In genomic region chr19:14871619-14872230, GRCh38 we compare ENCODE assay signal across 7 cellular contexts. TPM values are rescaled to one million over a fixed set of nuclear protein-coding genes. Genes with fewer than 3 reads are reported as not detected.
A peak's percentile ranks its signal among the peaks of the same experiment; 100 is the strongest.
DNase-seq lines count a peak whose midpoint lies in the region; ATAC-seq and TF ChIP-seq lines count a peak whose summit lies in the region.

No MANE protein-coding gene starts in this region.

- H3K27ac Mint-ChIP-seq in MCF 10A (ENCODE audit: low read depth, unreplicated experiment) (no peak overlapping the region), neural crest cell (ENCODE audit: unreplicated experiment) (no peak overlapping the region)

- no peak for TF ChIP-seq POLR2A in GM18505 (IDR thresholded peaks at IDR 0.05; ENCODE audit: borderline replicate concordance, extremely low read depth, insufficient read depth, insufficient read length)

- intact Hi-C loops in MCF 10A (cut with micrococcal nuclease) = loop anchor here (1.0 to 10.0 kb wide), 4 partner anchors 18 to 299 kb away; partner anchors contain the start of gene NDUFB7

- ATAC-seq in GM19455 (IDR thresholded peaks at IDR 0.05; ENCODE audit: unreplicated experiment) = no peak
- ATAC-seq in GM18505 (IDR thresholded peaks at IDR 0.05; ENCODE audit: unreplicated experiment) = no peak

- DNase-seq in G401 (ENCODE audit: low spot score) (peak; percentile 23), LHCN-M2 (ENCODE audit: low read depth) (peak; percentile 4), MCF 10A (ENCODE audit: unreplicated experiment) (peak; percentile 20), neural crest cell (ENCODE audit: low read depth, low spot score) (no peak), NCI-H2081 treated with DMSO at 0.1 percent for 48 hours (lab: John Stamatoyannopoulos, UW) (no peak)

- H3K4me1 Mint-ChIP-seq in MCF 10A (ENCODE audit: insufficient read depth, unreplicated experiment) (no peaks in the 10 kb centered on the region), neural crest cell (no peaks in the 10 kb centered on the region)

- BruUV-seq in MCF 10A (replicated peaks; lab: Mats Ljungman, UMichigan) = no TSS peak

- H3K4me3 Mint-ChIP-seq in MCF 10A (ENCODE audit: unreplicated experiment) = no peak overlapping the region
- H3K4me3 Mint-ChIP-seq in neural crest cell = no peak overlapping the region

- H3K36me3 Mint-ChIP-seq in MCF 10A (ENCODE audit: insufficient read depth, unreplicated experiment) (no peaks in the 10 kb centered on the region), neural crest cell (ENCODE audit: low read depth) (no peaks in the 10 kb centered on the region)

- CTCF ChIA-PET in MCF 10A (lab: Yijun Ruan, JAX) = interaction anchor here (0.7 kb wide), 2 partner anchors 8 to 468 kb away, joined by 3 read pairs; no protein-coding TSS in a partner anchor

- no peaks in the 10 kb centered on the region for H3K9me3 Mint-ChIP-seq in MCF 10A (ENCODE audit: unreplicated experiment)
- H3K9me3 Mint-ChIP-seq in neural crest cell = peaks cover 12% of the 10 kb centered on the region

- peaks cover 40% of the 10 kb centered on the region for H3K27me3 Mint-ChIP-seq in MCF 10A (ENCODE audit: insufficient read depth, unreplicated experiment)
- peaks cover 51% of the 10 kb centered on the region for H3K27me3 Mint-ChIP-seq in neural crest cell (ENCODE audit: low read depth)

- in situ Hi-C loops in G401 (cut with HindIII; ENCODE audit: low sequenced_read_pairs) = no loop called here

- TF ChIP-seq CTCF in MCF 10A (IDR thresholded peaks at IDR 0.05; ENCODE audit: unreplicated experiment) = peak; percentile 49
- peak; percentile 60 for TF ChIP-seq CTCF in neural crest cell (conservative IDR thresholded peaks at IDR 0.05)

- POLR2A ChIA-PET in MCF 10A (lab: Yijun Ruan, JAX) = no interaction called here

RNA-seq across cellular contexts. Expression of gene OR7A17, which starts 14.2 kb away (rescaled TPM):
- total RNA-seq in G401 (2014; rRNA removed; shearing (Covaris generic)) = not detected in 2 replicates
- total RNA-seq in LHCN-M2 (2014; rRNA removed) = not detected in 2 replicates
- not detected for polyA plus RNA-seq in LHCN-M2 (2012)
- not detected in 2 replicates for total RNA-seq in MCF 10A (2022)
- not detected in 2 replicates for total RNA-seq in neural crest cell

RNA-seq across cellular contexts. Expression of gene OR7A10, which starts 23.0 kb away (rescaled TPM):
- not detected in 2 replicates for total RNA-seq in G401 (2014; rRNA removed; shearing (Covaris generic))
- not detected in 2 replicates for total RNA-seq in LHCN-M2 (2014; rRNA removed)
- polyA plus RNA-seq in LHCN-M2 (2012) = not detected
- not detected in 2 replicates for total RNA-seq in MCF 10A (2022)
- total RNA-seq in neural crest cell = not detected in 2 replicates

RNA-seq across cellular contexts. Expression of gene OR7A5, which starts 36.7 kb away (rescaled TPM):
- total RNA-seq in G401 (2014; rRNA removed; shearing (Covaris generic)) = not detected in 2 replicates
- 0.06 and 0.34 TPM in 2 replicates for total RNA-seq in LHCN-M2 (2014; rRNA removed)
- not detected for polyA plus RNA-seq in LHCN-M2 (2012)
- total RNA-seq in MCF 10A (2022) = not detected in 2 replicates
- not detected in 2 replicates for total RNA-seq in neural crest cell

RNA-seq across cellular contexts. Expression of gene OR7C1, which starts 36.7 kb away (rescaled TPM):
- total RNA-seq in G401 (2014; rRNA removed; shearing (Covaris generic)) = not detected in 2 replicates
- total RNA-seq in LHCN-M2 (2014; rRNA removed) = 0.06 and 0.23 TPM in 2 replicates
- 0.01 TPM for polyA plus RNA-seq in LHCN-M2 (2012)
- total RNA-seq in MCF 10A (2022) = not detected in 2 replicates
- not detected in 2 replicates for total RNA-seq in neural crest cell

Comparison
In these comparisons a context has a peak if more than half of its experiments do, and no peak if none do; other contexts are left out.
1. DNase-seq: peak in G401 (single experiment), LHCN-M2 (single experiment) and MCF 10A (single experiment); none in neural crest cell (single experiment) and NCI-H2081 treated with DMSO at 0.1 percent for 48 hours (single experiment).